In genomic region chr4:16293205-16293860, GRCh38 we compare ENCODE assay signal across 21 cellular contexts.
DNase-seq lines count a peak whose midpoint lies in the region; ATAC-seq, FAIRE-seq and TF ChIP-seq lines count a peak whose summit lies in the region.
"Had no signal": no experiment of that assay in that cellular context is flagged by ENCODE, and none has a peak within 500 bp of the region (broad histone marks: within the 10 kb centered on the region; RNA-seq: fewer than 3 reads in every experiment).

No MANE protein-coding gene starts in this region.

- ATAC-seq in K562 (no peak), HG02970 (IDR thresholded peaks at IDR 0.05; ENCODE audit: low FRiP score, unreplicated experiment) (no peak)

- DNase-seq in NCI-H748 (lab: John Stamatoyannopoulos, UW; ENCODE audit: unreplicated experiment), result peak; percentile 2
- no peak for DNase-seq in NCI-H748 treated with DMSO at 0.1 percent for 48 hours (lab: John Stamatoyannopoulos, UW)
- DNase-seq in K562 (ENCODE audit: extremely low read depth in 1 of 4, low spot score in 3 of 4), result no peak
- no peak for DNase-seq in NCI-H2227 (lab: John Stamatoyannopoulos, UW; ENCODE audit: unreplicated experiment)
- DNase-seq: 8988T, KG1, MM.1S, NCI-H1417 treated with DMSO at 0.1 percent for 48 hours, NCI-H1694 treated with DMSO at 0.1 percent for 48 hours, NCI-H2081, NCI-H226, NCI-H510A, NCI-H82, Peyer's patch, SHP77 treated with DMSO at 0.1 percent for 48 hours had no signal

- H3K4me1 ChIP-seq in K562 (replicated peaks in 1 of 2; ENCODE audit: control insufficient read depth in 2 of 2, insufficient read depth in 2 of 2, low read length in 2 of 2), result no peaks in the 10 kb centered on the region
- H3K4me1 ChIP-seq: Peyer's patch had no signal

- no peaks in the 10 kb centered on the region for H3F3A ChIP-seq in neural cell (ENCODE audit: insufficient read depth, low read length, poor library complexity, severe bottlenecking)

- H3K4me2 ChIP-seq in K562 (ENCODE audit: insufficient read depth, low read length), result no peak overlapping the region
- H3K4me2 ChIP-seq in neural cell (ENCODE audit: low read length), result no peak overlapping the region

- intact Hi-C loops in K562 (cut with micrococcal nuclease), result loop anchor here (5.0 kb wide), 1 partner anchor 1029 kb away; no protein-coding TSS in a partner anchor

- H3K79me2 ChIP-seq in K562 (ENCODE audit: control insufficient read depth, insufficient read depth, low read length), result no peaks in the 10 kb centered on the region
- no peaks in the 10 kb centered on the region for H3K79me2 ChIP-seq in neural cell (replicated peaks; ENCODE audit: insufficient read depth, low read length)

- POLR2A ChIA-PET in K562 (lab: Yijun Ruan, JAX), result interaction anchor here (1.0 kb wide), 1 partner anchor 471 kb away, joined by 3 read pairs; no protein-coding TSS in a partner anchor

- H3K9me1 ChIP-seq in K562 (ENCODE audit: control insufficient read depth, insufficient read depth, low read length), result no peaks in the 10 kb centered on the region

- no peak for TF ChIP-seq EP300 in Ishikawa (IDR thresholded peaks at IDR 0.05; ENCODE audit: borderline replicate concordance)
- no peak for TF ChIP-seq EP300 in K562 (IDR thresholded peaks at IDR 0.05; ENCODE audit: low read length)
- peak; percentile 15 for TF ChIP-seq EP300 in neural cell (conservative IDR thresholded peaks at IDR 0.05; ENCODE audit: poor library complexity, severe bottlenecking)

- H2AFZ ChIP-seq in K562 (ENCODE audit: low read depth, low read length) (0 out of 2 replicates have a peak overlapping the region, but pooled peaks have one; percentile 9), neural cell (ENCODE audit: low read depth, low read length) (no peak overlapping the region)

- H4K20me1 ChIP-seq in K562 (replicated peaks; ENCODE audit: control insufficient read depth, insufficient read depth, low read length) (no peaks in the 10 kb centered on the region), neural cell (ENCODE audit: insufficient read depth) (no peaks in the 10 kb centered on the region)

- H3K27ac ChIP-seq in K562 (ENCODE audit: extremely low read depth, low read depth, low read length), result no peak overlapping the region
- peak overlapping the region; percentile 37 for H3K27ac ChIP-seq in neural cell (ENCODE audit: low read length)
- H3K27ac ChIP-seq: Peyer's patch had no signal

- H3K9ac ChIP-seq in K562 (ENCODE audit: insufficient read depth in 1 of 2, low read depth in 2 of 2, low read length in 2 of 2), result no peak overlapping the region
- no peak overlapping the region for H3K9ac ChIP-seq in neural cell (ENCODE audit: low read length)

- CTCF ChIA-PET in K562 (lab: Yijun Ruan, JAX; ENCODE audit: low intra/inter-chr PET ratio), result no interaction called here

- TF ChIP-seq POLR2A in K562 (conservative IDR thresholded peaks at IDR 0.05), result no peak

- H3K9me3 ChIP-seq in K562 (replicated peaks; ENCODE audit: control insufficient read depth, insufficient read depth, low read depth, low read length) (no peaks in the 10 kb centered on the region), neural cell (ENCODE audit: low read length) (no peaks in the 10 kb centered on the region)
- H3K9me3 ChIP-seq: Peyer's patch had no signal

- H3K4me3 ChIP-seq in K562 (no peak overlapping the region), neural cell (ENCODE audit: low read length) (no peak overlapping the region)
- H3K4me3 ChIP-seq: Peyer's patch had no signal

- no peaks in the 10 kb centered on the region for H3K9me2 ChIP-seq in neural cell (ENCODE audit: insufficient read depth, low read length)

- H3K27me3 ChIP-seq in K562 (ENCODE audit: control insufficient read depth in 2 of 2, insufficient read depth in 2 of 2, low read length in 2 of 2) (no peaks in the 10 kb centered on the region), neural cell (ENCODE audit: insufficient read depth, low read depth, low read length) (no peaks in the 10 kb centered on the region)
- H3K27me3 ChIP-seq: Peyer's patch had no signal

- in situ Hi-C loops in K562 (cut with MboI), result loop anchor here (10.0 to 25.0 kb wide), 2 partner anchors 161 to 1044 kb away; no protein-coding TSS in a partner anchor

- no TSS peak for BruUV-seq in K562 (replicated peaks; lab: Mats Ljungman, UMichigan)

- FAIRE-seq in K562 (lab: Jason Lieb, UNC), result no peak
- FAIRE-seq: D721Med, GM18507, H54 had no signal

- H3K36me3 ChIP-seq in K562 (ENCODE audit: control insufficient read depth, insufficient read depth, low read length) (no peaks in the 10 kb centered on the region), neural cell (ENCODE audit: insufficient read depth, low read length) (no peaks in the 10 kb centered on the region)
- H3K36me3 ChIP-seq: Peyer's patch had no signal

- TF ChIP-seq CTCF in K562 (IDR thresholded peaks at IDR 0.05 in 2 of 3, conservative IDR thresholded peaks at IDR 0.05 in 1 of 3; ENCODE audit: insufficient read depth in 2 of 3, low read depth in 1 of 3, low read length in 3 of 3) (no peak), neural cell (IDR thresholded peaks at IDR 0.05; ENCODE audit: poor library complexity, severe bottlenecking) (no peak)

- 15% methylated on average over 2 of the region's 2 CpGs for WGBS in K562 (ENCODE audit: insufficient coverage, low coverage, missing lambda C conversion rate)

- TF ChIP-seq RAD21 in Ishikawa (IDR thresholded peaks at IDR 0.05; ENCODE audit: low read depth) (no peak), K562 (CRISPR knock-in tag; conservative IDR thresholded peaks at IDR 0.05 in 1 of 2, IDR thresholded peaks at IDR 0.05 in 1 of 2) (no peak), neural cell (conservative IDR thresholded peaks at IDR 0.05) (peak; percentile 11)

TF ChIP-seq in Ishikawa, 13 proteins besides CTCF, POLR2A, EP300 and RAD21 (continues in another document):
- TF ChIP-seq TEAD4 (IDR thresholded peaks at IDR 0.05), result no peak

TF ChIP-seq in K562, 482 proteins besides CTCF, POLR2A, EP300 and RAD21 (continues in another document):
- TF ChIP-seq PRPF4 (IDR thresholded peaks at IDR 0.05; ENCODE audit: insufficient read depth, low read depth, low read length, poor library complexity, severe bottlenecking), result no peak
- no peak for TF ChIP-seq PTRF (tag; IDR thresholded peaks at IDR 0.05)
- TF ChIP-seq ZBTB5 (IDR thresholded peaks at IDR 0.05), result no peak

TF ChIP-seq in neural cell, 6 proteins besides CTCF, POLR2A, EP300 and RAD21:
- TF ChIP-seq TAF1 (IDR thresholded peaks at IDR 0.05; ENCODE audit: low read depth) (no peak), SMC3 (conservative IDR thresholded peaks at IDR 0.05; ENCODE audit: poor library complexity) (no peak), EZH2 (IDR thresholded peaks at IDR 0.05; ENCODE audit: borderline replicate concordance, insufficient read depth, low read length, poor library complexity, severe bottlenecking) (no peak), MXI1 (conservative IDR thresholded peaks at IDR 0.05; ENCODE audit: poor library complexity, severe bottlenecking) (no peak), POLR2AphosphoS5 (IDR thresholded peaks at IDR 0.05) (peak; percentile 48)
- TF ChIP-seq, protein P1, sequence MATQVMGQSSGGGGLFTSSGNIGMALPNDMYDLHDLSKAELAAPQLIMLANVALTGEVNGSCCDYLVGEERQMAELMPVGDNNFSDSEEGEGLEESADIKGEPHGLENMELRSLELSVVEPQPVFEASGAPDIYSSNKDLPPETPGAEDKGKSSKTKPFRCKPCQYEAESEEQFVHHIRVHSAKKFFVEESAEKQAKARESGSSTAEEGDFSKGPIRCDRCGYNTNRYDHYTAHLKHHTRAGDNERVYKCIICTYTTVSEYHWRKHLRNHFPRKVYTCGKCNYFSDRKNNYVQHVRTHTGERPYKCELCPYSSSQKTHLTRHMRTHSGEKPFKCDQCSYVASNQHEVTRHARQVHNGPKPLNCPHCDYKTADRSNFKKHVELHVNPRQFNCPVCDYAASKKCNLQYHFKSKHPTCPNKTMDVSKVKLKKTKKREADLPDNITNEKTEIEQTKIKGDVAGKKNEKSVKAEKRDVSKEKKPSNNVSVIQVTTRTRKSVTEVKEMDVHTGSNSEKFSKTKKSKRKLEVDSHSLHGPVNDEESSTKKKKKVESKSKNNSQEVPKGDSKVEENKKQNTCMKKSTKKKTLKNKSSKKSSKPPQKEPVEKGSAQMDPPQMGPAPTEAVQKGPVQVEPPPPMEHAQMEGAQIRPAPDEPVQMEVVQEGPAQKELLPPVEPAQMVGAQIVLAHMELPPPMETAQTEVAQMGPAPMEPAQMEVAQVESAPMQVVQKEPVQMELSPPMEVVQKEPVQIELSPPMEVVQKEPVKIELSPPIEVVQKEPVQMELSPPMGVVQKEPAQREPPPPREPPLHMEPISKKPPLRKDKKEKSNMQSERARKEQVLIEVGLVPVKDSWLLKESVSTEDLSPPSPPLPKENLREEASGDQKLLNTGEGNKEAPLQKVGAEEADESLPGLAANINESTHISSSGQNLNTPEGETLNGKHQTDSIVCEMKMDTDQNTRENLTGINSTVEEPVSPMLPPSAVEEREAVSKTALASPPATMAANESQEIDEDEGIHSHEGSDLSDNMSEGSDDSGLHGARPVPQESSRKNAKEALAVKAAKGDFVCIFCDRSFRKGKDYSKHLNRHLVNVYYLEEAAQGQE (IDR thresholded peaks at IDR 0.05; ENCODE audit: borderline replicate concordance), result peak; percentile 84
